ENCODE assay signal across 8 cellular contexts in genomic region chr19:4831351-4832340, GRCh38. TPM values are rescaled to one million over a fixed set of nuclear protein-coding genes. Genes with fewer than 3 reads are reported as not detected.
DNase-seq lines count a peak whose midpoint lies in the region; ATAC-seq, FAIRE-seq and TF ChIP-seq lines count a peak whose summit lies in the region.

TICAM1 (minus strand) TSS chr19:4831712; CDS start chr19:4818377, 13,335 bp downstream.

- H3K9me3 ChIP-seq in A549 (no peaks in the 10 kb centered on the region), ascending aorta (no peaks in the 10 kb centered on the region), iPS DF 6.9 (ENCODE audit: control insufficient read depth, insufficient read depth, low read length) (no peaks in the 10 kb centered on the region), skeletal muscle satellite cell (replicated peaks; ENCODE audit: low read length) (no peaks in the 10 kb centered on the region)

- H3K27me3 ChIP-seq in ascending aorta (no peaks in the 10 kb centered on the region), iPS DF 6.9 (ENCODE audit: control insufficient read depth, insufficient read depth, low read length) (peaks cover 5% of the 10 kb centered on the region; the same call in 1 of the 2 replicates), skeletal muscle satellite cell (ENCODE audit: control insufficient read depth, insufficient read depth, low read length) (no peaks in the 10 kb centered on the region)

- DNase-seq in A549 (ENCODE audit: low read depth in 1 of 2, low spot score in 1 of 2) (peak; percentile 48 to 58), T-helper 9 cell (peak; percentile 72), ascending aorta (ENCODE audit: low spot score in 2 of 2) (peak; percentile 25 to 83), iPS DF 6.9 (ENCODE audit: low read depth, low spot score) (no peak), SHP77 treated with DMSO at 0.1 percent for 48 hours (lab: John Stamatoyannopoulos, UW) (no peak)

- H3K27ac ChIP-seq in A549 (peak within 1 kb of the TSS; percentile 89 to 95), ascending aorta (peak within 1 kb of the TSS; percentile 96 to 99), iPS DF 6.9 (ENCODE audit: low read length) (no peak within 1 kb of the TSS)

- H3K36me3 ChIP-seq in ascending aorta = no peaks in the 10 kb centered on the region
- no peaks in the 10 kb centered on the region for H3K36me3 ChIP-seq in iPS DF 6.9 (ENCODE audit: control insufficient read depth, insufficient read depth, low read length)
- peaks cover 3% of the 10 kb centered on the region for H3K36me3 ChIP-seq in skeletal muscle satellite cell (ENCODE audit: insufficient read depth, low read length)

- H3K9ac ChIP-seq in skeletal muscle satellite cell (ENCODE audit: low read depth, low read length) = peak within 1 kb of the TSS; percentile 90

- H3K4me3 ChIP-seq in A549 (peak within 1 kb of the TSS; percentile 81), ascending aorta (peak within 1 kb of the TSS; percentile 94 to 98), iPS DF 6.9 (ENCODE audit: low read length) (peak within 1 kb of the TSS; percentile 60), skeletal muscle satellite cell (ENCODE audit: low read length) (peak within 1 kb of the TSS; percentile 81)

- no peak for TF ChIP-seq RAD21 in A549 (conservative IDR thresholded peaks at IDR 0.05 in 1 of 2, IDR thresholded peaks at IDR 0.05 in 1 of 2)

- H3K4me2 ChIP-seq in A549 (peak within 1 kb of the TSS; percentile 88), skeletal muscle satellite cell (ENCODE audit: low read length) (peak within 1 kb of the TSS; percentile 88)

- no peak for FAIRE-seq in A549 (lab: Jason Lieb, UNC)

- TF ChIP-seq EP300 in A549 (IDR thresholded peaks at IDR 0.05) = no peak

- no peak for TF ChIP-seq CTCF in A549 (IDR thresholded peaks at IDR 0.05)
- peak in 2 of 3 experiments; percentile 14 to 15 for TF ChIP-seq CTCF in ascending aorta (IDR thresholded peaks at IDR 0.05)

- CTCF ChIA-PET in A549 (lab: Yijun Ruan, JAX) = interaction anchor here (1.0 to 2.8 kb wide), 6 partner anchors 9 to 79 kb away, joined by 3 to 15 read pairs (median 5); no protein-coding TSS in a partner anchor

- 19% methylated on average over 22 of the region's 60 CpGs for WGBS in A549 (ENCODE audit: missing lambda C conversion rate)
- WGBS in iPS DF 6.9 (ENCODE audit: insufficient coverage, insufficient read length) = no CpG with 5 or more reads among the region's 60 CpGs

- intact Hi-C loops in ascending aorta (cut with DNase I) = loop anchor here (1.0 kb wide), 1 partner anchor 16 kb away; no protein-coding TSS in a partner anchor

- H3K4me1 ChIP-seq in A549 (peaks cover 19% of the 10 kb centered on the region), ascending aorta (peaks cover 5 to 12% of the 10 kb centered on the region in 2 donors), iPS DF 6.9 (ENCODE audit: control insufficient read depth, insufficient read depth, low read length) (no peaks in the 10 kb centered on the region), skeletal muscle satellite cell (ENCODE audit: control insufficient read depth, insufficient read depth, low read length) (peaks cover 3% of the 10 kb centered on the region)

- POLR2A ChIA-PET in A549 (lab: Yijun Ruan, JAX) = interaction anchor here (1.3 kb wide), 1 partner anchor 19 kb away, joined by 12 read pairs; no protein-coding TSS in a partner anchor

- peak; percentile 67 for TF ChIP-seq POLR2A in A549 (IDR thresholded peaks at IDR 0.05; ENCODE audit: low read length)

- peak; percentile 87 to 90 for ATAC-seq in A549
- peak; percentile 60 for ATAC-seq in GM18520 (IDR thresholded peaks at IDR 0.05; ENCODE audit: unreplicated experiment)
- ATAC-seq in HG03432 (IDR thresholded peaks at IDR 0.05; ENCODE audit: unreplicated experiment) = peak; percentile 68

TF ChIP-seq in A549, 52 proteins besides CTCF, POLR2A, EP300 and RAD21 (continues in another document):
- TF ChIP-seq CBX2 (IDR thresholded peaks at IDR 0.05; ENCODE audit: borderline replicate concordance, low read depth) = no peak
- peak; percentile 39; the same call in 1 of the 2 replicates for TF ChIP-seq MAX (IDR thresholded peaks at IDR 0.05)
- no peak for TF ChIP-seq NR3C1 (IDR thresholded peaks at IDR 0.05)
- TF ChIP-seq, protein P1, sequence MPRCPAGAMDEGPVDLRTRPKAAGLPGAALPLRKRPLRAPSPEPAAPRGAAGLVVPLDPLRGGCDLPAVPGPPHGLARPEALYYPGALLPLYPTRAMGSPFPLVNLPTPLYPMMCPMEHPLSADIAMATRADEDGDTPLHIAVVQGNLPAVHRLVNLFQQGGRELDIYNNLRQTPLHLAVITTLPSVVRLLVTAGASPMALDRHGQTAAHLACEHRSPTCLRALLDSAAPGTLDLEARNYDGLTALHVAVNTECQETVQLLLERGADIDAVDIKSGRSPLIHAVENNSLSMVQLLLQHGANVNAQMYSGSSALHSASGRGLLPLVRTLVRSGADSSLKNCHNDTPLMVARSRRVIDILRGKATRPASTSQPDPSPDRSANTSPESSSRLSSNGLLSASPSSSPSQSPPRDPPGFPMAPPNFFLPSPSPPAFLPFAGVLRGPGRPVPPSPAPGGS (IDR thresholded peaks at IDR 0.05) = no peak; the same call in 2 of the 3 replicates
- TF ChIP-seq, protein P2, sequence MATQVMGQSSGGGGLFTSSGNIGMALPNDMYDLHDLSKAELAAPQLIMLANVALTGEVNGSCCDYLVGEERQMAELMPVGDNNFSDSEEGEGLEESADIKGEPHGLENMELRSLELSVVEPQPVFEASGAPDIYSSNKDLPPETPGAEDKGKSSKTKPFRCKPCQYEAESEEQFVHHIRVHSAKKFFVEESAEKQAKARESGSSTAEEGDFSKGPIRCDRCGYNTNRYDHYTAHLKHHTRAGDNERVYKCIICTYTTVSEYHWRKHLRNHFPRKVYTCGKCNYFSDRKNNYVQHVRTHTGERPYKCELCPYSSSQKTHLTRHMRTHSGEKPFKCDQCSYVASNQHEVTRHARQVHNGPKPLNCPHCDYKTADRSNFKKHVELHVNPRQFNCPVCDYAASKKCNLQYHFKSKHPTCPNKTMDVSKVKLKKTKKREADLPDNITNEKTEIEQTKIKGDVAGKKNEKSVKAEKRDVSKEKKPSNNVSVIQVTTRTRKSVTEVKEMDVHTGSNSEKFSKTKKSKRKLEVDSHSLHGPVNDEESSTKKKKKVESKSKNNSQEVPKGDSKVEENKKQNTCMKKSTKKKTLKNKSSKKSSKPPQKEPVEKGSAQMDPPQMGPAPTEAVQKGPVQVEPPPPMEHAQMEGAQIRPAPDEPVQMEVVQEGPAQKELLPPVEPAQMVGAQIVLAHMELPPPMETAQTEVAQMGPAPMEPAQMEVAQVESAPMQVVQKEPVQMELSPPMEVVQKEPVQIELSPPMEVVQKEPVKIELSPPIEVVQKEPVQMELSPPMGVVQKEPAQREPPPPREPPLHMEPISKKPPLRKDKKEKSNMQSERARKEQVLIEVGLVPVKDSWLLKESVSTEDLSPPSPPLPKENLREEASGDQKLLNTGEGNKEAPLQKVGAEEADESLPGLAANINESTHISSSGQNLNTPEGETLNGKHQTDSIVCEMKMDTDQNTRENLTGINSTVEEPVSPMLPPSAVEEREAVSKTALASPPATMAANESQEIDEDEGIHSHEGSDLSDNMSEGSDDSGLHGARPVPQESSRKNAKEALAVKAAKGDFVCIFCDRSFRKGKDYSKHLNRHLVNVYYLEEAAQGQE (IDR thresholded peaks at IDR 0.05) = no peak
- TF ChIP-seq ZFP36 (IDR thresholded peaks at IDR 0.05; ENCODE audit: borderline replicate concordance, partially characterized antibody) = no peak
- TF ChIP-seq FOXS1 (CRISPR knock-in tag; IDR thresholded peaks at IDR 0.05) = no peak
- no peak for TF ChIP-seq JUNB (IDR thresholded peaks at IDR 0.05)
- TF ChIP-seq NFE2L2 (conservative IDR thresholded peaks at IDR 0.05; ENCODE audit: low read length) = no peak
- TF ChIP-seq POLR2AphosphoS2 (conservative IDR thresholded peaks at IDR 0.05; ENCODE audit: low read length) = no peak
- no peak for TF ChIP-seq SMC3 (IDR thresholded peaks at IDR 0.05)
- TF ChIP-seq JUN (IDR thresholded peaks at IDR 0.05) = peak in 1 of 2 experiments; percentile 19; a peak in 1 of 5 replicates
- no peak for TF ChIP-seq EHF (CRISPR knock-in tag; IDR thresholded peaks at IDR 0.05)
- no peak for TF ChIP-seq MAFK (IDR thresholded peaks at IDR 0.05; ENCODE audit: partially characterized antibody)
- no peak for TF ChIP-seq FOSB (CRISPR knock-in tag; IDR thresholded peaks at IDR 0.05)
- TF ChIP-seq HMGXB4 (CRISPR knock-in tag; IDR thresholded peaks at IDR 0.05; ENCODE audit: borderline replicate concordance) = no peak
- TF ChIP-seq, protein P3, sequence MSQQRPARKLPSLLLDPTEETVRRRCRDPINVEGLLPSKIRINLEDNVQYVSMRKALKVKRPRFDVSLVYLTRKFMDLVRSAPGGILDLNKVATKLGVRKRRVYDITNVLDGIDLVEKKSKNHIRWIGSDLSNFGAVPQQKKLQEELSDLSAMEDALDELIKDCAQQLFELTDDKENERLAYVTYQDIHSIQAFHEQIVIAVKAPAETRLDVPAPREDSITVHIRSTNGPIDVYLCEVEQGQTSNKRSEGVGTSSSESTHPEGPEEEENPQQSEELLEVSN (IDR thresholded peaks at IDR 0.05; ENCODE audit: borderline replicate concordance, low read depth) = no peak
- no peak for TF ChIP-seq CBX8 (IDR thresholded peaks at IDR 0.05)

RNA-seq across cellular contexts. Expression of gene TICAM1, which starts in this region (rescaled TPM):
- 0.78 and 2.0 TPM in 2 replicates for polyA plus RNA-seq in A549 (2011; rRNA removed)
- polyA plus RNA-seq in A549 (2012; cell fraction: cytosol; rRNA removed) = 1.2 and 2.2 TPM in 2 replicates
- polyA plus RNA-seq in A549 (2012; cell fraction: nucleus; rRNA removed) = 2.6 and 3.8 TPM in 2 replicates
- 3.8 to 4.0 TPM (median 3.9 TPM) in 3 replicates for polyA plus RNA-seq in A549 (2017; fragmentation: RNase III; extraction: RNeasy Plus Mini Kit Qiagen cat#74134 plus additional on column Dnase treatment)
- polyA minus RNA-seq in A549 (2011; rRNA and poly(A)+ RNA removed) = 0.92 and 0.95 TPM in 2 replicates
- 20.3 TPM for total RNA-seq in ascending aorta
- 3.7 and 4.1 TPM in 2 replicates for total RNA-seq in skeletal muscle satellite cell (2012; rRNA removed)

Comparison
In these comparisons a context has a peak if more than half of its experiments do, and no peak if none do; other contexts are left out.
1. DNase-seq: peak in A549 (2 of 2), T-helper 9 cell (single experiment) and ascending aorta (2 of 2); none in iPS DF 6.9 (single experiment) and SHP77 treated with DMSO at 0.1 percent for 48 hours (single experiment).
2. Peak in every context shown above with its lines, with median percentiles within 50 percentile points of each other: ATAC-seq and H3K4me3 ChIP-seq.